ENCODE assay signal across 8 cellular contexts in genomic region chr3:15859507-15860013, GRCh38.
DNase-seq lines count a peak whose midpoint lies in the region; ATAC-seq and TF ChIP-seq lines count a peak whose summit lies in the region.

No MANE protein-coding gene starts in this region.

- peaks cover 10% of the 10 kb centered on the region for H3K36me3 Mint-ChIP-seq in HFFc6 (ENCODE audit: low read depth)
- peaks cover 16% of the 10 kb centered on the region for H3K36me3 Mint-ChIP-seq in activated naive CD8-positive, alpha-beta T cell treated with anti-CD3 and anti-CD28 coated beads, Interleukin-2, amount 10 ng/mL, durations not matched to agents 7 days and 5 days

- H3K4ac ChIP-seq in trophoblast cell (ENCODE audit: low read depth, low read length), result no peak overlapping the region

- H3K9me3 Mint-ChIP-seq in HFFc6, result no peaks in the 10 kb centered on the region
- no peaks in the 10 kb centered on the region for H3K9me3 Mint-ChIP-seq in activated naive CD8-positive, alpha-beta T cell treated with anti-CD3 and anti-CD28 coated beads, Interleukin-2, amount 10 ng/mL, durations not matched to agents 7 days and 5 days

- H3K4me2 ChIP-seq in trophoblast cell (ENCODE audit: low read length), result peak overlapping the region; percentile 87

- TF ChIP-seq POLR2A in GM10847 (IDR thresholded peaks at IDR 0.05; ENCODE audit: extremely low read depth, insufficient read length), result peak; percentile 28

- H3K14ac ChIP-seq in trophoblast cell (ENCODE audit: low read length), result peak overlapping the region; percentile 19

- no peak overlapping the region for H2BK12ac ChIP-seq in trophoblast cell (ENCODE audit: low read length)

- H3K18ac ChIP-seq in trophoblast cell (ENCODE audit: low read length), result peak overlapping the region; percentile 48

- no peak overlapping the region for H3K23ac ChIP-seq in trophoblast cell (ENCODE audit: low read length)

- H3K4me3 Mint-ChIP-seq in HFFc6, result peak overlapping the region; percentile 89
- peak overlapping the region; percentile 99 for H3K4me3 Mint-ChIP-seq in activated naive CD8-positive, alpha-beta T cell treated with anti-CD3 and anti-CD28 coated beads, Interleukin-2, amount 10 ng/mL, durations not matched to agents 7 days and 5 days

- peaks cover 11% of the 10 kb centered on the region for H3K4me1 ChIP-seq in cardiac muscle cell (ENCODE audit: low read depth)
- no peaks in the 10 kb centered on the region for H3K4me1 ChIP-seq in trophoblast cell (ENCODE audit: control insufficient read depth in 1 of 2, insufficient read depth in 2 of 2, low read length in 2 of 2)
- H3K4me1 ChIP-seq in tibial artery, result peaks cover 0 to 12% (median 7%) of the 10 kb centered on the region in 4 donors

- POLR2A ChIA-PET in activated naive CD8-positive, alpha-beta T cell treated with anti-CD3 and anti-CD28 coated beads, Interleukin-2, amount 10 ng/mL, durations not matched to agents 7 days and 5 days (lab: Charles Lee), result no interaction called here

- no peak overlapping the region for H4K12ac ChIP-seq in trophoblast cell (ENCODE audit: low read depth, low read length)

- H3K27me3 ChIP-seq in cardiac muscle cell (no peaks in the 10 kb centered on the region), trophoblast cell (ENCODE audit: insufficient read depth, low read length) (no peaks in the 10 kb centered on the region), tibial artery (no peaks in the 10 kb centered on the region)

- peak overlapping the region; percentile 70 for H4K8ac ChIP-seq in trophoblast cell (ENCODE audit: low read depth, low read length)

- H3K27ac ChIP-seq in cardiac muscle cell (peak overlapping the region; percentile 65), trophoblast cell (ENCODE audit: low read depth, low read length) (peak overlapping the region; percentile 35), tibial artery (peak overlapping the region; percentile 77 to 85)

- H2AK5ac ChIP-seq in trophoblast cell (ENCODE audit: low read length), result no peak overlapping the region

- H3K4me3 ChIP-seq in cardiac muscle cell (peak overlapping the region; percentile 87), trophoblast cell (ENCODE audit: low read depth, low read length) (peak overlapping the region; percentile 95), tibial artery (peak overlapping the region; percentile 83 to 97)

- no peak overlapping the region for H3K9ac ChIP-seq in trophoblast cell (ENCODE audit: low read length)

- peaks cover 4% of the 10 kb centered on the region for H3K79me1 ChIP-seq in trophoblast cell (ENCODE audit: low read length)

- no peaks in the 10 kb centered on the region for H3K36me3 ChIP-seq in cardiac muscle cell
- H3K36me3 ChIP-seq in trophoblast cell (ENCODE audit: control insufficient read depth in 1 of 2, insufficient read depth in 2 of 2, low read length in 2 of 2), result no peaks in the 10 kb centered on the region
- no peaks in the 10 kb centered on the region for H3K36me3 ChIP-seq in tibial artery

- intact Hi-C loops in tibial artery (cut with DNase I; ENCODE audit: low total_unique reads), result no loop called here

- H3K79me2 ChIP-seq in trophoblast cell (ENCODE audit: control insufficient read depth, insufficient read depth, low read length, poor library complexity), result no peaks in the 10 kb centered on the region

- H4K91ac ChIP-seq in trophoblast cell (ENCODE audit: low read depth, low read length), result peak overlapping the region; percentile 49

- no CpG with 5 or more reads among the region's 73 CpGs for WGBS in trophoblast cell (ENCODE audit: extremely low coverage, insufficient coverage, insufficient read length)

- H2AFZ ChIP-seq in trophoblast cell (ENCODE audit: insufficient read depth, low read length, poor library complexity), result peak overlapping the region; percentile 34

- H3K4me1 Mint-ChIP-seq in HFFc6 (ENCODE audit: low read depth), result peaks cover 18% of the 10 kb centered on the region
- peaks cover 20% of the 10 kb centered on the region for H3K4me1 Mint-ChIP-seq in activated naive CD8-positive, alpha-beta T cell treated with anti-CD3 and anti-CD28 coated beads, Interleukin-2, amount 10 ng/mL, durations not matched to agents 7 days and 5 days

- peak overlapping the region; percentile 65 for H3K27ac Mint-ChIP-seq in HFFc6
- H3K27ac Mint-ChIP-seq in activated naive CD8-positive, alpha-beta T cell treated with anti-CD3 and anti-CD28 coated beads, Interleukin-2, amount 10 ng/mL, durations not matched to agents 7 days and 5 days, result peak overlapping the region; percentile 98

- H3K27me3 Mint-ChIP-seq in HFFc6 (ENCODE audit: insufficient read depth), result no peaks in the 10 kb centered on the region
- H3K27me3 Mint-ChIP-seq in activated naive CD8-positive, alpha-beta T cell treated with anti-CD3 and anti-CD28 coated beads, Interleukin-2, amount 10 ng/mL, durations not matched to agents 7 days and 5 days, result no peaks in the 10 kb centered on the region

- ATAC-seq in activated naive CD8-positive, alpha-beta T cell treated with anti-CD3 and anti-CD28 coated beads, Interleukin-2, amount 10 ng/mL, durations not matched to agents 7 days and 5 days (ENCODE audit: low read depth), result peak; percentile 84

- H2BK120ac ChIP-seq in trophoblast cell (ENCODE audit: insufficient read depth, low read length, poor library complexity), result peak overlapping the region; percentile 55

- H2BK5ac ChIP-seq in trophoblast cell (ENCODE audit: low read depth, low read length, poor library complexity), result no peak overlapping the region

- TF ChIP-seq CTCF in HFFc6 (IDR thresholded peaks at IDR 0.05), result no peak
- TF ChIP-seq CTCF in cardiac muscle cell (IDR thresholded peaks at IDR 0.05; ENCODE audit: low read depth, low read length), result no peak
- peak in 1 of 2 experiments; percentile 45 for TF ChIP-seq CTCF in tibial artery (IDR thresholded peaks at IDR 0.05)

- peak; percentile 57 for DNase-seq in HFFc6
- DNase-seq in NAMALWA (ENCODE audit: low spot score), result peak; percentile 92
- DNase-seq in SKM-1 treated with dmso at 0.1 percent for 144 hours (lab: John Stamatoyannopoulos, UW; ENCODE audit: unreplicated experiment), result peak; percentile 80
- peak; percentile 85 for DNase-seq in activated naive CD8-positive, alpha-beta T cell treated with anti-CD3 and anti-CD28 coated beads, Interleukin-2, amount 10 ng/mL, durations not matched to agents 7 days and 5 days
- DNase-seq in cardiac muscle cell (ENCODE audit: low read depth in 1 of 2, low spot score in 1 of 2), result peak; percentile 84 to 91
- DNase-seq in trophoblast cell, result peak; percentile 67 to 85
- DNase-seq in tibial artery, result peak; percentile 87 to 90

- no peaks in the 10 kb centered on the region for H3K9me3 ChIP-seq in cardiac muscle cell (ENCODE audit: low read depth)
- no peaks in the 10 kb centered on the region for H3K9me3 ChIP-seq in trophoblast cell (ENCODE audit: insufficient read depth, low read depth, low read length)
- H3K9me3 ChIP-seq in tibial artery, result no peaks in the 10 kb centered on the region

Comparison
In these comparisons a context has a peak if more than half of its experiments do, and no peak if none do; other contexts are left out.
1. Peak in every context shown above with its lines: DNase-seq, ATAC-seq, H3K4me3 ChIP-seq and H3K27ac ChIP-seq.